ENCODE assay signal across 1 cellular context in genomic region chr1:29237906-29238600, GRCh38.
TF ChIP-seq lines count a peak whose summit lies in the region.

No MANE protein-coding gene starts in this region.

TF ChIP-seq in IMR-90, 13 proteins besides CTCF, POLR2A, EP300 and RAD21 (continued from another document):
- no peak for TF ChIP-seq FOS (IDR thresholded peaks at IDR 0.05; ENCODE audit: low read depth, low read length)
